ENCODE assay signal across 7 cellular contexts in the genomic region with DNA sequence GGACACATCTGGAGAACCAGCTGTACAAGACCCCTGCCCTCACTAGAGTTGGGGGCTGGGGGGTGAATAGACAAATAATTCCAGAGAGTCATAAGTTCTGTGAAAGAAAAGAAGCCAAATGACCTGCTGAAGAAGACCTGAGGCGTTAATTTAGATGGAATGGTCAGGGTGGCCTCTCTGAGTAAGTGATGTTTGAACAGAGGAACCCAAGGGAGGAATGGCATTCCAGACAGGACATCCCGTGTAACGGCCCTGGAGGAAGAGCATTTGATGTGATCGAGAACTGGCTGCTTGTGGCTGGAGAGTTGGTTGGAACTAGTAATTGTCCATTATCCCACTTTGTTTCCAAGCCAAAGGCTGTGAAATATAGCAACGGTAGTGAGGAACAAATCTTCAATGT. TPM values are rescaled to one million over a fixed set of nuclear protein-coding genes. Genes with fewer than 3 reads are reported as not detected.
DNase-seq lines count a peak whose midpoint lies in the region; ATAC-seq and TF ChIP-seq lines count a peak whose summit lies in the region.

No MANE protein-coding gene starts in this region.

- peak overlapping the region; percentile 98 for H3K27ac ChIP-seq in HL-60 (replicated peaks)
- H3K27ac ChIP-seq in iPS-20b (ENCODE audit: low read length) = peak overlapping the region; percentile 87
- peak overlapping the region; percentile 83 to 99 (median 98) for H3K27ac ChIP-seq in stomach

- H3K4me3 ChIP-seq in HL-60 (replicated peaks; ENCODE audit: insufficient read depth, low read length) (peak overlapping the region; percentile 84), iPS-20b (ENCODE audit: low read length) (peak overlapping the region; percentile 88), stomach (peak overlapping the region; percentile 80 to 91 (median 86))

- no peaks in the 10 kb centered on the region for H3K9me3 Mint-ChIP-seq in activated naive CD4-positive, alpha-beta T cell treated with anti-CD3 and anti-CD28 coated beads, Interleukin-2, amount 50 U/mL, for 72 hours

- H3K4me1 ChIP-seq in iPS-20b (ENCODE audit: insufficient read depth, low read length) = 0 out of 2 replicates have a peak, but pooled peaks cover 6% of the 10 kb centered on the region
- H3K4me1 ChIP-seq in stomach = peaks cover 37 to 78% (median 62%) of the 10 kb centered on the region in 4 donors

- peaks cover 18 to 29% of the 10 kb centered on the region in 2 donors for H3K36me3 Mint-ChIP-seq in activated naive CD4-positive, alpha-beta T cell treated with anti-CD3 and anti-CD28 coated beads, Interleukin-2, amount 50 U/mL, for 72 hours

- ATAC-seq in activated naive CD4-positive, alpha-beta T cell treated with anti-CD3 and anti-CD28 coated beads, Interleukin-2, amount 50 U/mL, for 72 hours = no peak
- no peak for ATAC-seq in HG03196 (IDR thresholded peaks at IDR 0.05; ENCODE audit: unreplicated experiment)

- H3K9me3 ChIP-seq in iPS-20b (ENCODE audit: insufficient read depth, low read depth, low read length) (no peaks in the 10 kb centered on the region), stomach (no peaks in the 10 kb centered on the region)

- H3K27me3 ChIP-seq in HL-60 (ENCODE audit: insufficient read depth, poor library complexity, severe bottlenecking) (no peaks in the 10 kb centered on the region), iPS-20b (ENCODE audit: insufficient read depth, low read length) (no peaks in the 10 kb centered on the region), stomach (no peaks in the 10 kb centered on the region)

- peak overlapping the region; percentile 93; the same call in 1 of the 2 replicates for H3K9ac ChIP-seq in iPS-20b (ENCODE audit: low read depth, low read length)

- intact Hi-C loops in stomach (cut with DNase I; ENCODE audit: low total_unique reads) = no loop called here

- TF ChIP-seq POLR2A in stomach (IDR thresholded peaks at IDR 0.05) = no peak

- peaks cover 45% of the 10 kb centered on the region for H3K36me3 ChIP-seq in iPS-20b (ENCODE audit: insufficient read depth, low read depth, low read length)
- H3K36me3 ChIP-seq in stomach = peaks cover 13 to 17% (median 16%) of the 10 kb centered on the region in 4 donors

- WGBS in stomach, 5 donors = 29 to 44% (median 34%) methylated on average over 5 of the region's 5 CpGs

- no peak for DNase-seq in HL-60 (ENCODE audit: low read depth in 1 of 2, low spot score in 1 of 2)
- DNase-seq in activated naive CD4-positive, alpha-beta T cell treated with anti-CD3 and anti-CD28 coated beads, Interleukin-2, amount 50 U/mL, for 72 hours (ENCODE audit: low spot score in 2 of 2) = no peak
- no peak for DNase-seq in stomach
- no peak for DNase-seq in GDM1 (lab: John Stamatoyannopoulos, UW)
- DNase-seq in NCI-H524 treated with DMSO at 0.1 percent for 48 hours (lab: John Stamatoyannopoulos, UW) = no peak

- no peak for TF ChIP-seq EP300 in stomach (IDR thresholded peaks at IDR 0.05)

- TF ChIP-seq CTCF in HL-60 (IDR thresholded peaks at IDR 0.05; ENCODE audit: insufficient read depth, low read length) (no peak), stomach (IDR thresholded peaks at IDR 0.05) (no peak)

- H3K27ac Mint-ChIP-seq in activated naive CD4-positive, alpha-beta T cell treated with anti-CD3 and anti-CD28 coated beads, Interleukin-2, amount 50 U/mL, for 72 hours = peak overlapping the region; percentile 74 to 97

RNA-seq across cellular contexts. Expression of a gene that starts 1.7 kb away (rescaled TPM):
- total RNA-seq in activated naive CD4-positive, alpha-beta T cell treated with anti-CD3 and anti-CD28 coated beads, Interleukin-2, amount 50 U/mL, for 72 hours = 10 to 100 TPM; 51.8 to 70.7 TPM
- 10 to 100 TPM in 4 of 5 donors, 1 to 10 TPM in 1; 8.7 to 73.6 (median 28.6) TPM for total RNA-seq in stomach
- 1 to 10 TPM; 5.0 to 5.5 (median 5.0) TPM for polyA plus RNA-seq in stomach
